In genomic region chr16:67191410-67191994, GRCh38 we compare ENCODE assay signal across 8 cellular contexts. TPM values are rescaled to one million over a fixed set of nuclear protein-coding genes. Genes with fewer than 3 reads are reported as not detected.
A peak's percentile ranks its signal among the peaks of the same experiment; 100 is the strongest.
DNase-seq lines count a peak whose midpoint lies in the region; ATAC-seq, FAIRE-seq and TF ChIP-seq lines count a peak whose summit lies in the region.

No MANE protein-coding gene starts in this region.

- H3K4me3 ChIP-seq in GM12864 (ENCODE audit: low read depth, low read length), result peak overlapping the region; percentile 84
- H3K4me3 ChIP-seq in OCI-LY7 (ENCODE audit: low read depth, low read length, poor library complexity, severe bottlenecking), result peak overlapping the region; percentile 98
- H3K4me3 ChIP-seq in endothelial cell of umbilical vein (replicated peaks in 1 of 3; ENCODE audit: insufficient read depth in 1 of 3, low read depth in 1 of 3, low read length in 3 of 3), result peak overlapping the region in 2 of 3 experiments; percentile 10 to 54
- peak overlapping the region; percentile 40 for H3K4me3 ChIP-seq in rectal smooth muscle tissue (ENCODE audit: low read length)

- CTCF ChIA-PET in OCI-LY7 (lab: Charles Lee; ENCODE audit: unreplicated experiment), result no interaction called here
- CTCF ChIA-PET in endothelial cell of umbilical vein (lab: Charles Lee), result no interaction called here

- TF ChIP-seq POLR2A in endothelial cell of umbilical vein (IDR thresholded peaks at IDR 0.05; ENCODE audit: low read depth, low read length), result no peak

- POLR2A ChIA-PET in OCI-LY7 (lab: Charles Lee) (interaction anchor here (1.5 kb wide), 1 partner anchor 53 kb away, joined by 3 read pairs; no protein-coding TSS in a partner anchor), endothelial cell of umbilical vein (lab: Charles Lee) (no interaction called here)

- intact Hi-C loops in OCI-LY7 (cut with micrococcal nuclease; ENCODE audit: unreplicated experiment) (no loop called here), endothelial cell of umbilical vein (cut with micrococcal nuclease) (loop anchor here (5.0 to 10.0 kb wide), 2 partner anchors 36 to 203 kb away; partner anchors contain the start of genes TMEM208 and TPPP3)

- FAIRE-seq in endothelial cell of umbilical vein (lab: Jason Lieb, UNC), result no peak

- peaks cover 9% of the 10 kb centered on the region; the same call in 1 of the 2 replicates for H4K20me1 ChIP-seq in OCI-LY7 (ENCODE audit: insufficient read depth, low read length)
- H4K20me1 ChIP-seq in endothelial cell of umbilical vein (replicated peaks; ENCODE audit: control insufficient read depth, extremely low read depth, insufficient read depth, low read length), result no peaks in the 10 kb centered on the region

- H3K36me3 ChIP-seq in OCI-LY7 (ENCODE audit: insufficient read depth, low read length) (peaks cover 43% of the 10 kb centered on the region), endothelial cell of umbilical vein (ENCODE audit: control insufficient read depth in 2 of 2, extremely low read depth in 1 of 2, insufficient read depth in 2 of 2, low read length in 2 of 2) (peaks cover 9 to 21% of the 10 kb centered on the region in 2 experiments), rectal smooth muscle tissue (ENCODE audit: control insufficient read depth, insufficient read depth, low read length) (peaks cover 17% of the 10 kb centered on the region)

- no peak for DNase-seq in GM12864 (ENCODE audit: low read depth)
- no peak for DNase-seq in OCI-LY7 (ENCODE audit: low spot score)
- DNase-seq in endothelial cell of umbilical vein (ENCODE audit: low read depth, low spot score), result no peak
- no peak for DNase-seq in NCI-H524 treated with DMSO at 0.1 percent for 48 hours (lab: John Stamatoyannopoulos, UW)
- DNase-seq in NCI-H510A treated with DMSO at 0.1 percent for 48 hours (lab: John Stamatoyannopoulos, UW), result no peak
- DNase-seq in cortex of kidney (lab: John Stamatoyannopoulos, UW), result no peak

- H3K79me2 ChIP-seq in OCI-LY7 (ENCODE audit: insufficient read depth, low read depth, low read length), result peaks cover 22% of the 10 kb centered on the region
- peaks cover 43% of the 10 kb centered on the region for H3K79me2 ChIP-seq in endothelial cell of umbilical vein (ENCODE audit: control insufficient read depth, insufficient read depth, low read length)

- no peaks in the 10 kb centered on the region for H3K27me3 ChIP-seq in endothelial cell of umbilical vein (ENCODE audit: control insufficient read depth in 2 of 2, insufficient read depth in 2 of 2, low read length in 2 of 2)
- no peaks in the 10 kb centered on the region for H3K27me3 ChIP-seq in rectal smooth muscle tissue (ENCODE audit: control insufficient read depth, insufficient read depth, low read length)

- no peak overlapping the region for H3K27ac ChIP-seq in OCI-LY7 (ENCODE audit: low read depth, low read length, poor library complexity, severe bottlenecking)
- H3K27ac ChIP-seq in endothelial cell of umbilical vein (ENCODE audit: insufficient read depth, low read depth, low read length), result no peak overlapping the region
- no peak overlapping the region for H3K27ac ChIP-seq in rectal smooth muscle tissue (ENCODE audit: low read depth, low read length)

- H3K9me1 ChIP-seq in endothelial cell of umbilical vein (replicated peaks; ENCODE audit: control insufficient read depth, extremely low read depth, insufficient read depth, low read length), result no peaks in the 10 kb centered on the region

- H2AFZ ChIP-seq in OCI-LY7 (ENCODE audit: low read length) (peak overlapping the region; percentile 57; the same call in 1 of the 2 replicates), endothelial cell of umbilical vein (ENCODE audit: low read depth, low read length) (peak overlapping the region; percentile 19)

- no peaks in the 10 kb centered on the region for H3K9me3 ChIP-seq in OCI-LY7 (ENCODE audit: low read length)
- H3K9me3 ChIP-seq in endothelial cell of umbilical vein (replicated peaks; ENCODE audit: control insufficient read depth, insufficient read depth, low read length), result no peaks in the 10 kb centered on the region

- dilution Hi-C loops in endothelial cell of umbilical vein (cut with MboI; ENCODE audit: extremely low pct_ligation_motif_present, low sequenced_read_pairs), result no loop called here

- no peak for TF ChIP-seq CTCF in GM12864 (IDR thresholded peaks at IDR 0.05; ENCODE audit: low read depth, low read length, missing control alignments)
- no peak for TF ChIP-seq CTCF in OCI-LY7 (conservative IDR thresholded peaks at IDR 0.05; ENCODE audit: low read length)
- TF ChIP-seq CTCF in endothelial cell of umbilical vein (IDR thresholded peaks at IDR 0.05; ENCODE audit: extremely low read depth in 1 of 2, insufficient read depth in 1 of 2, low read depth in 1 of 2, low read length in 2 of 2), result no peak

- H3K4me2 ChIP-seq in OCI-LY7 (ENCODE audit: low read length), result peak overlapping the region; percentile 55
- H3K4me2 ChIP-seq in endothelial cell of umbilical vein (ENCODE audit: insufficient read depth, low read length), result peak overlapping the region; percentile 12

- no TSS peak for BruUV-seq in OCI-LY7 (replicated peaks; lab: Mats Ljungman, UMichigan)
- BruUV-seq in endothelial cell of umbilical vein (replicated peaks; lab: Mats Ljungman, UMichigan), result no TSS peak

- H3K9me2 ChIP-seq in OCI-LY7 (ENCODE audit: insufficient read depth, low read length), result no peaks in the 10 kb centered on the region

- ATAC-seq in HG02610 (IDR thresholded peaks at IDR 0.05; ENCODE audit: unreplicated experiment), result no peak

- H3K9ac ChIP-seq in endothelial cell of umbilical vein (replicated peaks; ENCODE audit: extremely low read depth, insufficient read depth, low read length), result no peak overlapping the region
- no peak overlapping the region for H3K9ac ChIP-seq in rectal smooth muscle tissue (ENCODE audit: low read length)

- H3K4me1 ChIP-seq in OCI-LY7 (ENCODE audit: insufficient read depth, low read length, poor library complexity, severe bottlenecking) (peaks cover 19% of the 10 kb centered on the region), endothelial cell of umbilical vein (ENCODE audit: control insufficient read depth, extremely low read depth, insufficient read depth, low read length) (peaks cover 36% of the 10 kb centered on the region), rectal smooth muscle tissue (ENCODE audit: control insufficient read depth, insufficient read depth, low read length) (peaks cover 12% of the 10 kb centered on the region)

RNA-seq across cellular contexts. Expression of gene E2F4, which starts 0.5 kb away (rescaled TPM):
- 139 and 157 TPM in 2 replicates for total RNA-seq in OCI-LY7 (2014; rRNA removed; shearing (Covaris generic))
- 108 and 124 TPM in 2 replicates for total RNA-seq in OCI-LY7 (2022)
- 110 and 112 TPM in 2 replicates for total RNA-seq in endothelial cell of umbilical vein
- polyA plus RNA-seq in endothelial cell of umbilical vein, result 168 and 199 TPM in 2 replicates
- polyA plus RNA-seq in endothelial cell of umbilical vein (2011; cell fraction: cytosol; rRNA removed), result 124 and 132 TPM in 2 replicates
- 358 and 365 TPM in 2 replicates for polyA plus RNA-seq in endothelial cell of umbilical vein (2011; cell fraction: nucleus; rRNA removed)
- 79.3 and 84.3 TPM in 2 replicates for polyA plus RNA-seq in endothelial cell of umbilical vein (2012)
- polyA minus RNA-seq in endothelial cell of umbilical vein, result 100 and 109 TPM in 2 replicates
- 54.8 TPM for polyA minus RNA-seq in endothelial cell of umbilical vein (2011; cell fraction: cytosol; rRNA and poly(A)+ RNA removed)
- 62.3 and 65.0 TPM in 2 replicates for polyA minus RNA-seq in endothelial cell of umbilical vein (2011; cell fraction: nucleus; rRNA and poly(A)+ RNA removed)

RNA-seq across cellular contexts. Expression of gene EXOC3L1, which starts 1.6 kb away (rescaled TPM):
- not detected in 2 replicates for total RNA-seq in OCI-LY7 (2014; rRNA removed; shearing (Covaris generic))
- not detected in 2 replicates for total RNA-seq in OCI-LY7 (2022)
- total RNA-seq in endothelial cell of umbilical vein, result 10.8 and 19.4 TPM in 2 replicates
- 10.2 and 11.6 TPM in 2 replicates for polyA plus RNA-seq in endothelial cell of umbilical vein
- 6.5 and 7.2 TPM in 2 replicates for polyA plus RNA-seq in endothelial cell of umbilical vein (2011; cell fraction: cytosol; rRNA removed)
- 26.7 and 32.2 TPM in 2 replicates for polyA plus RNA-seq in endothelial cell of umbilical vein (2011; cell fraction: nucleus; rRNA removed)
- polyA plus RNA-seq in endothelial cell of umbilical vein (2012), result 0.78 and 1.2 TPM in 2 replicates
- 6.3 and 7.0 TPM in 2 replicates for polyA minus RNA-seq in endothelial cell of umbilical vein
- not detected for polyA minus RNA-seq in endothelial cell of umbilical vein (2011; cell fraction: cytosol; rRNA and poly(A)+ RNA removed)
- polyA minus RNA-seq in endothelial cell of umbilical vein (2011; cell fraction: nucleus; rRNA and poly(A)+ RNA removed), result 4.4 and 4.9 TPM in 2 replicates

RNA-seq across cellular contexts. Expression of gene ELMO3, which starts 7.4 kb away (rescaled TPM):
- 7.7 and 7.8 TPM in 2 replicates for total RNA-seq in OCI-LY7 (2014; rRNA removed; shearing (Covaris generic))
- total RNA-seq in OCI-LY7 (2022) (7.6 and 9.0 TPM in 2 replicates), endothelial cell of umbilical vein (4.3 and 5.7 TPM in 2 replicates)
- polyA plus RNA-seq in endothelial cell of umbilical vein, result 3.9 and 4.1 TPM in 2 replicates
- 1.2 and 1.8 TPM in 2 replicates for polyA plus RNA-seq in endothelial cell of umbilical vein (2011; cell fraction: cytosol; rRNA removed)
- 17.7 and 18.0 TPM in 2 replicates for polyA plus RNA-seq in endothelial cell of umbilical vein (2011; cell fraction: nucleus; rRNA removed)
- 1.7 and 2.5 TPM in 2 replicates for polyA plus RNA-seq in endothelial cell of umbilical vein (2012)
- 0.74 and 0.87 TPM in 2 replicates for polyA minus RNA-seq in endothelial cell of umbilical vein
- 2.8 TPM for polyA minus RNA-seq in endothelial cell of umbilical vein (2011; cell fraction: cytosol; rRNA and poly(A)+ RNA removed)
- 1.9 and 4.0 TPM in 2 replicates for polyA minus RNA-seq in endothelial cell of umbilical vein (2011; cell fraction: nucleus; rRNA and poly(A)+ RNA removed)

RNA-seq across cellular contexts. Expression of gene MATCAP1, which starts 7.7 kb away (rescaled TPM):
- 18.0 and 22.9 TPM in 2 replicates for total RNA-seq in OCI-LY7 (2014; rRNA removed; shearing (Covaris generic))
- total RNA-seq in OCI-LY7 (2022) (39.6 and 42.3 TPM in 2 replicates), endothelial cell of umbilical vein (45.8 and 53.3 TPM in 2 replicates)
- 44.5 and 49.0 TPM in 2 replicates for polyA plus RNA-seq in endothelial cell of umbilical vein
- 12.9 and 20.9 TPM in 2 replicates for polyA plus RNA-seq in endothelial cell of umbilical vein (2011; cell fraction: cytosol; rRNA removed)
- 210 and 217 TPM in 2 replicates for polyA plus RNA-seq in endothelial cell of umbilical vein (2011; cell fraction: nucleus; rRNA removed)
- polyA plus RNA-seq in endothelial cell of umbilical vein (2012), result 32.0 and 48.1 TPM in 2 replicates
- polyA minus RNA-seq in endothelial cell of umbilical vein, result 39.9 and 52.2 TPM in 2 replicates
- 2.5 TPM for polyA minus RNA-seq in endothelial cell of umbilical vein (2011; cell fraction: cytosol; rRNA and poly(A)+ RNA removed)
- 49.8 and 58.9 TPM in 2 replicates for polyA minus RNA-seq in endothelial cell of umbilical vein (2011; cell fraction: nucleus; rRNA and poly(A)+ RNA removed)

RNA-seq across cellular contexts. Expression of gene NOL3, which starts 21.2 kb away (rescaled TPM):
- total RNA-seq in OCI-LY7 (2014; rRNA removed; shearing (Covaris generic)), result 1.1 and 2.2 TPM in 2 replicates
- total RNA-seq in OCI-LY7 (2022) (4.1 and 4.4 TPM in 2 replicates), endothelial cell of umbilical vein (14.4 and 19.4 TPM in 2 replicates)
- 16.0 and 19.2 TPM in 2 replicates for polyA plus RNA-seq in endothelial cell of umbilical vein
- polyA plus RNA-seq in endothelial cell of umbilical vein (2011; cell fraction: cytosol; rRNA removed), result 10.4 and 14.4 TPM in 2 replicates
- 28.5 and 29.4 TPM in 2 replicates for polyA plus RNA-seq in endothelial cell of umbilical vein (2011; cell fraction: nucleus; rRNA removed)
- 9.2 and 12.4 TPM in 2 replicates for polyA plus RNA-seq in endothelial cell of umbilical vein (2012)
- 7.3 and 9.2 TPM in 2 replicates for polyA minus RNA-seq in endothelial cell of umbilical vein
- 18.3 TPM for polyA minus RNA-seq in endothelial cell of umbilical vein (2011; cell fraction: cytosol; rRNA and poly(A)+ RNA removed)
- polyA minus RNA-seq in endothelial cell of umbilical vein (2011; cell fraction: nucleus; rRNA and poly(A)+ RNA removed), result 4.4 and 5.7 TPM in 2 replicates

Comparison
In these comparisons a context has a peak if more than half of its experiments do, and no peak if none do; other contexts are left out.
1. H3K4me3 ChIP-seq: peak in every context shown above with its lines; median percentile 98 in OCI-LY7; 84 in GM12864; 40 in rectal smooth muscle tissue; 32 in endothelial cell of umbilical vein.
2. RNA of gene EXOC3L1, which starts 1.6 kb away (total RNA-seq): 10.8 to 19.4 TPM in endothelial cell of umbilical vein; not detected in OCI-LY7; every median in the first group is over 10 times any median in the second.